ENCODE assay signal across 8 cellular contexts in genomic region chr10:31759816-31760626, GRCh38.
A peak's percentile ranks its signal among the peaks of the same experiment; 100 is the strongest.
DNase-seq lines count a peak whose midpoint lies in the region; ATAC-seq, FAIRE-seq and TF ChIP-seq lines count a peak whose summit lies in the region.

No MANE protein-coding gene starts in this region.

- no peak for TF ChIP-seq CTCF in AG04450 (IDR thresholded peaks at IDR 0.05; ENCODE audit: low read depth, low read length)
- no peak for TF ChIP-seq CTCF in WI38 (IDR thresholded peaks at IDR 0.05; ENCODE audit: low read depth, low read length)
- TF ChIP-seq CTCF in bronchial epithelial cell (IDR thresholded peaks at IDR 0.05; ENCODE audit: insufficient read depth, low read length, severe bottlenecking), result no peak

- peak overlapping the region; percentile 92 for H3K9ac ChIP-seq in iPS-20b (ENCODE audit: low read depth, low read length)
- H3K9ac ChIP-seq in skeletal muscle tissue (ENCODE audit: low read depth in 1 of 3, low read length in 3 of 3), result peak overlapping the region; percentile 89 to 95 (median 92)

- FAIRE-seq in bronchial epithelial cell (lab: Jason Lieb, UNC), result peak; percentile 50

- peak; percentile 95 for ATAC-seq in GM18907 (IDR thresholded peaks at IDR 0.05; ENCODE audit: unreplicated experiment)
- ATAC-seq in HG03139 (IDR thresholded peaks at IDR 0.05; ENCODE audit: unreplicated experiment), result peak; percentile 96

- H3K4me3 ChIP-seq in AG04450 (ENCODE audit: low read depth, low read length), result peak overlapping the region; percentile 90
- H3K4me3 ChIP-seq in WI38 (ENCODE audit: low read depth, low read length), result peak overlapping the region; percentile 86
- H3K4me3 ChIP-seq in bronchial epithelial cell (ENCODE audit: low read depth, low read length), result peak overlapping the region; percentile 78
- H3K4me3 ChIP-seq in iPS-20b (ENCODE audit: low read length), result peak overlapping the region; percentile 85
- peak overlapping the region; percentile 86 to 95 (median 88) for H3K4me3 ChIP-seq in skeletal muscle tissue (ENCODE audit: low read length in 3 of 3)

- POLR2A ChIA-PET in AG04450 (lab: Yijun Ruan, JAX), result interaction anchor here (0.7 to 1.0 kb wide), 5 partner anchors 9 to 1023 kb away, joined by 3 to 8 read pairs (median 3); no protein-coding TSS in a partner anchor

- no peaks in the 10 kb centered on the region for H3K36me3 ChIP-seq in bronchial epithelial cell (ENCODE audit: control insufficient read depth, insufficient read depth, low read length)
- peaks cover 5% of the 10 kb centered on the region; the same call in 1 of the 2 replicates for H3K36me3 ChIP-seq in iPS-20b (ENCODE audit: insufficient read depth, low read depth, low read length)
- no peaks in the 10 kb centered on the region for H3K36me3 ChIP-seq in skeletal muscle tissue (ENCODE audit: control insufficient read depth in 3 of 3, insufficient read depth in 3 of 3, low read length in 3 of 3)

- H3K9me3 ChIP-seq in AG04450 (ENCODE audit: control insufficient read depth, insufficient read depth, low read length) (peaks cover 6% of the 10 kb centered on the region), iPS-20b (ENCODE audit: insufficient read depth, low read depth, low read length) (peaks cover 5% of the 10 kb centered on the region; the same call in 1 of the 2 replicates), skeletal muscle tissue (ENCODE audit: control insufficient read depth in 3 of 3, low read length in 3 of 3) (no peaks in the 10 kb centered on the region)

- H3K4me1 ChIP-seq in iPS-20b (ENCODE audit: insufficient read depth, low read length), result peaks cover 29% of the 10 kb centered on the region; the same call in 1 of the 2 replicates
- H3K4me1 ChIP-seq in skeletal muscle tissue (ENCODE audit: control insufficient read depth in 3 of 3, insufficient read depth in 3 of 3, low read length in 3 of 3), result peaks cover 37 to 55% (median 47%) of the 10 kb centered on the region in 3 donors

- H3K27me3 ChIP-seq in AG04450 (ENCODE audit: control insufficient read depth, insufficient read depth, low read length), result no peaks in the 10 kb centered on the region
- no peaks in the 10 kb centered on the region for H3K27me3 ChIP-seq in bronchial epithelial cell (ENCODE audit: control insufficient read depth, insufficient read depth, low read length)
- peaks cover 7% of the 10 kb centered on the region; the same call in 1 of the 2 replicates for H3K27me3 ChIP-seq in iPS-20b (ENCODE audit: insufficient read depth, low read length)
- H3K27me3 ChIP-seq in skeletal muscle tissue (ENCODE audit: control insufficient read depth in 3 of 3, insufficient read depth in 3 of 3, low read length in 3 of 3), result no peaks in the 10 kb centered on the region

- H3K27ac ChIP-seq in AG04450 (ENCODE audit: low read depth, low read length), result peak overlapping the region; percentile 78
- peak overlapping the region; percentile 68 for H3K27ac ChIP-seq in iPS-20b (ENCODE audit: low read length)
- H3K27ac ChIP-seq in skeletal muscle tissue (ENCODE audit: low read depth, low read length), result peak overlapping the region; percentile 94

- CTCF ChIA-PET in AG04450 (lab: Charles Lee), result interaction anchor here (1.3 kb wide), 1 partner anchor 1073 kb away, joined by 3 read pairs; no protein-coding TSS in a partner anchor

- DNase-seq in AG04450 (ENCODE audit: low read depth, low spot score) (peak; percentile 94), NCI-H2227 (lab: John Stamatoyannopoulos, UW; ENCODE audit: unreplicated experiment) (peak; percentile 91), bronchial epithelial cell (ENCODE audit: low read depth) (peak; percentile 96)

Comparison
In these comparisons a context has a peak if more than half of its experiments do, and no peak if none do; other contexts are left out.
1. Peak in every context shown above with its lines: DNase-seq, ATAC-seq, H3K4me3 ChIP-seq and H3K27ac ChIP-seq.